15 cellular contexts compared by ENCODE assay signal in the genomic region with DNA sequence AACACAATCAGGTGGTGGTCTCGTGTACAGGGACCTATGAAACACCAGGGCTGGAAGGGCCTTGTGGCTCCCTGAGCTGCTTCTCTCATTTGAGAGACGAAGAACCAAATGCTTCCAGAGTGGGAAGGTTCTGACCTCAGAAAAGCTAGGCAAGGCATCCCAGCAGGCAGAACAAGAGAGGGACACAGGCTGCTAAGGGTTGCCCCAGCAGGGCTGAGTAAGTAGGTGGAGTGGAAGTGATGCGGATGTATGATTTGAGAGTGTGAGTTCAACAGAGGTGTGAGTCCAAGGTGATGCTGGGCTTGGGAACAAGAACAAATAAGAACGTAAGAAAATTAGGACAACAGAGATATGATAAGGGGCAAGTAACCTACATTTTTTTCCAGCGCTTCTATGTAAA.
A peak's percentile ranks its signal among the peaks of the same experiment; 100 is the strongest.
DNase-seq lines count a peak whose midpoint lies in the region; ATAC-seq and TF ChIP-seq lines count a peak whose summit lies in the region.
"Had no signal": no experiment of that assay in that cellular context is flagged by ENCODE, and none has a peak within 500 bp of the region (broad histone marks: within the 10 kb centered on the region; RNA-seq: fewer than 3 reads in every experiment).

No MANE protein-coding gene starts in this region.

- H3K4me2 ChIP-seq in OCI-LY1 (ENCODE audit: low read length), result peak overlapping the region; percentile 57; the same call in 1 of the 2 replicates
- H3K4me2 ChIP-seq: A549 had no signal

- H3K9me2 ChIP-seq in OCI-LY1 (ENCODE audit: low read depth, low read length), result no peaks in the 10 kb centered on the region

- H3K4me3 Mint-ChIP-seq in activated T-cell treated with anti-CD3 and anti-CD28 coated beads, Interleukin-2, amount 50 U/mL, for 72 hours, result peak overlapping the region; percentile 3 to 13

- no peaks in the 10 kb centered on the region for H3K27me3 ChIP-seq in OCI-LY1 (ENCODE audit: insufficient read depth, low read length)

- H3K27ac Mint-ChIP-seq in activated T-cell treated with anti-CD3 and anti-CD28 coated beads, Interleukin-2, amount 50 U/mL, for 72 hours, result peak overlapping the region; percentile 66

- H3K36me3 Mint-ChIP-seq in activated T-cell treated with anti-CD3 and anti-CD28 coated beads, Interleukin-2, amount 50 U/mL, for 72 hours (ENCODE audit: insufficient read depth in 2 of 2), result no peaks in the 10 kb centered on the region

- H3K4me3 ChIP-seq in OCI-LY1 (ENCODE audit: low read depth, low read length, poor library complexity, severe bottlenecking), result no peak overlapping the region
- H3K4me3 ChIP-seq: A549 had no signal

- H3K79me2 ChIP-seq in OCI-LY1 (ENCODE audit: insufficient read depth, low read length), result peaks cover 100% of the 10 kb centered on the region

- peaks cover 57% of the 10 kb centered on the region; the same call in 1 of the 2 replicates for H3K36me3 ChIP-seq in OCI-LY1 (ENCODE audit: insufficient read depth, low read length)

- H3K9ac ChIP-seq in OCI-LY1 (ENCODE audit: low read length), result no peak overlapping the region

- no peaks in the 10 kb centered on the region; the same call in 1 of the 2 replicates for H4K20me1 ChIP-seq in OCI-LY1 (ENCODE audit: insufficient read depth, low read length)

- no peaks in the 10 kb centered on the region for H3K27me3 Mint-ChIP-seq in activated T-cell treated with anti-CD3 and anti-CD28 coated beads, Interleukin-2, amount 50 U/mL, for 72 hours (ENCODE audit: low read depth)

- intact Hi-C loops in cardiac septum (cut with DNase I), result no loop called here

- no peaks in the 10 kb centered on the region for H3K9me3 ChIP-seq in OCI-LY1 (ENCODE audit: low read length)
- H3K9me3 ChIP-seq: A549 had no signal

- no peaks in the 10 kb centered on the region for H3K9me3 Mint-ChIP-seq in activated T-cell treated with anti-CD3 and anti-CD28 coated beads, Interleukin-2, amount 50 U/mL, for 72 hours

- peak; percentile 24 to 36 for ATAC-seq in activated T-cell treated with anti-CD3 and anti-CD28 coated beads, Interleukin-2, amount 50 U/mL, for 72 hours (replicated peaks in 1 of 2)
- peak; percentile 19 for ATAC-seq in stimulated activated naive CD8-positive, alpha-beta T cell treated with anti-CD3 and anti-CD28 coated beads, Interleukin-15, Interleukin-2, amounts not matched to agents 100 U/mL and 50 U/mL, for 24 hours
- no peak for ATAC-seq in GM19023 (IDR thresholded peaks at IDR 0.05; ENCODE audit: unreplicated experiment)
- ATAC-seq: A549 had no signal

- peak overlapping the region; percentile 74 for H3K27ac ChIP-seq in OCI-LY1 (ENCODE audit: low read depth, low read length, poor library complexity, severe bottlenecking)
- H3K27ac ChIP-seq: A549 had no signal

- peaks cover 4% of the 10 kb centered on the region; the same call in 1 of the 2 replicates for H3F3A ChIP-seq in OCI-LY1 (ENCODE audit: insufficient read depth, low read length)

- H3K4me1 Mint-ChIP-seq in activated T-cell treated with anti-CD3 and anti-CD28 coated beads, Interleukin-2, amount 50 U/mL, for 72 hours (ENCODE audit: low read depth), result peaks cover 88% of the 10 kb centered on the region

- H2AFZ ChIP-seq in OCI-LY1 (ENCODE audit: low read length), result no peak overlapping the region

- no peak for TF ChIP-seq CTCF in OCI-LY1 (IDR thresholded peaks at IDR 0.05; ENCODE audit: low read length)

- DNase-seq in activated T-cell treated with anti-CD3 and anti-CD28 coated beads, Interleukin-2, amount 50 U/mL, for 72 hours, result no peak
- no peak for DNase-seq in activated T-cell treated with anti-CD3 and anti-CD28 coated beads, Interleukin-2, amount 50 U/mL, for 1 hour
- peak; percentile 12 for DNase-seq in cerebellar cortex (ENCODE audit: low spot score)
- DNase-seq in stimulated activated naive CD8-positive, alpha-beta T cell treated with anti-CD3 and anti-CD28 coated beads, Interleukin-15, Interleukin-2, amounts not matched to agents 100 U/mL and 50 U/mL, for 24 hours, result no peak
- no peak for DNase-seq in cardiac septum (ENCODE audit: low spot score)
- DNase-seq in OCI-M1 (lab: John Stamatoyannopoulos, UW), result no peak
- DNase-seq: C1 segment of cervical spinal cord, DMS 273 treated with DMSO at 0.1 percent for 48 hours, NCI-H1048, NCI-H2081 treated with DMSO at 0.1 percent for 48 hours, NCI-H524, Right ventricle myocardium superior had no signal

- H3K4me1 ChIP-seq in OCI-LY1 (ENCODE audit: insufficient read depth, low read length, severe bottlenecking), result peaks cover 93% of the 10 kb centered on the region
- H3K4me1 ChIP-seq: A549 had no signal
